Comparison of ENCODE assay signal across 1 cellular context in the genomic region with DNA sequence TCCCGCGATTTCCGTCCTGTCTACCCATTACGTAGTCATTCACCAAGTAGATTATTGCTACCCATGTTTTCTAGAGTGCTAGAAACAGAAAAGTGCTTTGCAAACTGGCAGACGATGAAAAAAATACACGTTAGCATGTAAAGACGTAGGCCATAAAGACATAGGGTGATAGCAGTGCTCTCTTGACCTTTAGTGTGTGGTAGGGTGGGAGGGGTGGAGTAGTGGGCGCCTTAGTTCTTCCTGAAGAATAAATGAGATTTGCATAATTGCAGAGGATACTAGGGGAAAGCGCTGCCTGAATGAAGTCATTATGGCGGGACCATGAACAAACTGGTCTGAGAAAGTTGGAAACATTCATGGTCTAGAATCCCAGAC.
TF ChIP-seq lines count a peak whose summit lies in the region.

No MANE protein-coding gene starts in this region.

TF ChIP-seq in WTC11, 78 proteins besides CTCF, POLR2A, EP300 and RAD21 (continued from another document):
- TF ChIP-seq, protein P1, sequence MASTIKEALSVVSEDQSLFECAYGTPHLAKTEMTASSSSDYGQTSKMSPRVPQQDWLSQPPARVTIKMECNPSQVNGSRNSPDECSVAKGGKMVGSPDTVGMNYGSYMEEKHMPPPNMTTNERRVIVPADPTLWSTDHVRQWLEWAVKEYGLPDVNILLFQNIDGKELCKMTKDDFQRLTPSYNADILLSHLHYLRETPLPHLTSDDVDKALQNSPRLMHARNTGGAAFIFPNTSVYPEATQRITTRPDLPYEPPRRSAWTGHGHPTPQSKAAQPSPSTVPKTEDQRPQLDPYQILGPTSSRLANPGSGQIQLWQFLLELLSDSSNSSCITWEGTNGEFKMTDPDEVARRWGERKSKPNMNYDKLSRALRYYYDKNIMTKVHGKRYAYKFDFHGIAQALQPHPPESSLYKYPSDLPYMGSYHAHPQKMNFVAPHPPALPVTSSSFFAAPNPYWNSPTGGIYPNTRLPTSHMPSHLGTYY (CRISPR knock-in tag; IDR thresholded peaks at IDR 0.05): no peak
- TF ChIP-seq TEAD4 (CRISPR knock-in tag; IDR thresholded peaks at IDR 0.05): no peak
- TF ChIP-seq, protein P2, sequence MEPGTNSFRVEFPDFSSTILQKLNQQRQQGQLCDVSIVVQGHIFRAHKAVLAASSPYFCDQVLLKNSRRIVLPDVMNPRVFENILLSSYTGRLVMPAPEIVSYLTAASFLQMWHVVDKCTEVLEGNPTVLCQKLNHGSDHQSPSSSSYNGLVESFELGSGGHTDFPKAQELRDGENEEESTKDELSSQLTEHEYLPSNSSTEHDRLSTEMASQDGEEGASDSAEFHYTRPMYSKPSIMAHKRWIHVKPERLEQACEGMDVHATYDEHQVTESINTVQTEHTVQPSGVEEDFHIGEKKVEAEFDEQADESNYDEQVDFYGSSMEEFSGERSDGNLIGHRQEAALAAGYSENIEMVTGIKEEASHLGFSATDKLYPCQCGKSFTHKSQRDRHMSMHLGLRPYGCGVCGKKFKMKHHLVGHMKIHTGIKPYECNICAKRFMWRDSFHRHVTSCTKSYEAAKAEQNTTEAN (CRISPR knock-in tag; IDR thresholded peaks at IDR 0.05): no peak
TF ChIP-seq in WTC11: peak in this region for 0.
